Comparison of ENCODE assay signal across 8 cellular contexts in the genomic region with DNA sequence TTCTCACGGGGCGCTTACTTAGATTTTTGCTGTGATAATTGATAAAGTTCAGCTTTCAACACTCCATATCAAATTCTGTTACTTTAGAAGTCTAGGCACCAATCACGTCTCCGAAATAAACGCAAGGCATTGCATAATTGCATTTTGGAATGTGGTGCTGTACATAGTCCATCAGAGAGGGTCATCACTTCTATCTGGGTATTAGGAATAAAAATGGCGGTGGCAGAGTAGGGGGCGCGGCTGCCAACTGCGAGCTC. TPM values are rescaled to one million over a fixed set of nuclear protein-coding genes. Genes with fewer than 3 reads are reported as not detected.
DNase-seq lines count a peak whose midpoint lies in the region; ATAC-seq, FAIRE-seq and TF ChIP-seq lines count a peak whose summit lies in the region.

No MANE protein-coding gene starts in this region.

- peak overlapping the region; percentile 84 for H3K4me2 ChIP-seq in HepG2 (ENCODE audit: low read depth, low read length)

- peaks cover 65% of the 10 kb centered on the region for H3K4me1 ChIP-seq in HepG2 (ENCODE audit: insufficient read depth, low read length)

- no peaks in the 10 kb centered on the region for H3K9me3 ChIP-seq in HepG2 (ENCODE audit: low read length)

- H3K27me3 ChIP-seq in HepG2 (ENCODE audit: control insufficient read depth in 1 of 2, insufficient read depth in 2 of 2, low read length in 2 of 2): no peaks in the 10 kb centered on the region; a peak in 1 of 5 replicates

- in situ Hi-C loops in HepG2 (cut with HindIII; ENCODE audit: extremely low pct_ligation_motif_present, low pct_unique_long_range_greater_than_20kb): no loop called here

- peaks cover 17% of the 10 kb centered on the region for H4K20me1 ChIP-seq in HepG2 (ENCODE audit: insufficient read depth, low read length)

- no peak for TF ChIP-seq POLR2A in HepG2 (IDR thresholded peaks at IDR 0.05; ENCODE audit: insufficient read depth in 1 of 2, low read depth in 2 of 2, low read length in 2 of 2)

- H3K4me3 Mint-ChIP-seq in activated CD4-positive, alpha-beta T cell treated with anti-CD3 and anti-CD28 coated beads for 36 hours: peak overlapping the region; percentile 100
- peak overlapping the region; percentile 100 for H3K4me3 Mint-ChIP-seq in activated naive CD8-positive, alpha-beta T cell

- no peak overlapping the region for H3K27ac Mint-ChIP-seq in activated CD4-positive, alpha-beta T cell treated with anti-CD3 and anti-CD28 coated beads for 36 hours
- peak overlapping the region; percentile 66 for H3K27ac Mint-ChIP-seq in activated naive CD8-positive, alpha-beta T cell

- H3K36me3 ChIP-seq in HepG2 (replicated peaks in 1 of 2; ENCODE audit: control insufficient read depth in 1 of 2, insufficient read depth in 2 of 2, low read length in 2 of 2): peaks cover 0 to 10% of the 10 kb centered on the region in 2 experiments; a peak in 3 of 5 replicates

- H3K4me1 Mint-ChIP-seq in activated CD4-positive, alpha-beta T cell treated with anti-CD3 and anti-CD28 coated beads for 36 hours: peaks cover 49% of the 10 kb centered on the region
- peaks cover 47% of the 10 kb centered on the region for H3K4me1 Mint-ChIP-seq in activated naive CD8-positive, alpha-beta T cell (ENCODE audit: low read depth)

- FAIRE-seq in HepG2 (lab: Jason Lieb, UNC) (no peak), D721Med (lab: Jason Lieb, UNC) (no peak)

- CTCF ChIA-PET in activated CD4-positive, alpha-beta T cell treated with anti-CD3 and anti-CD28 coated beads for 36 hours (lab: Charles Lee): interaction anchor here (0.6 to 1.7 kb wide), 5 partner anchors 9 to 306 kb away, joined by 3 to 5 read pairs (median 3); no protein-coding TSS in a partner anchor
- CTCF ChIA-PET in HepG2 (lab: Yijun Ruan, JAX; ENCODE audit: low intra/inter-chr PET ratio, low total read pairs): no interaction called here

- peaks cover 64% of the 10 kb centered on the region for H3K79me2 ChIP-seq in HepG2 (ENCODE audit: insufficient read depth, low read length)

- H3K4me3 ChIP-seq in HepG2 (replicated peaks in 1 of 3; ENCODE audit: insufficient read depth in 1 of 3, low read depth in 2 of 3, low read length in 3 of 3): peak overlapping the region; percentile 1 to 87 (median 35); a peak in 2 of 6 replicates

- peaks cover 31% of the 10 kb centered on the region for H3K36me3 Mint-ChIP-seq in activated CD4-positive, alpha-beta T cell treated with anti-CD3 and anti-CD28 coated beads for 36 hours (ENCODE audit: low read depth)
- peaks cover 13% of the 10 kb centered on the region for H3K36me3 Mint-ChIP-seq in activated naive CD8-positive, alpha-beta T cell

- no peak for TF ChIP-seq EP300 in HepG2 (IDR thresholded peaks at IDR 0.05; ENCODE audit: low read depth in 2 of 2, low read length in 2 of 2)
- TF ChIP-seq EP300 in HepG2 (CRISPR knock-in tag; IDR thresholded peaks at IDR 0.05; ENCODE audit: borderline replicate concordance): no peak

- no peaks in the 10 kb centered on the region for H3K27me3 Mint-ChIP-seq in activated CD4-positive, alpha-beta T cell treated with anti-CD3 and anti-CD28 coated beads for 36 hours
- H3K27me3 Mint-ChIP-seq in activated naive CD8-positive, alpha-beta T cell: no peaks in the 10 kb centered on the region

- intact Hi-C loops in activated CD4-positive, alpha-beta T cell treated with anti-CD3 and anti-CD28 coated beads for 36 hours (cut with DNase I, micrococcal nuclease): loop anchor here (1.0 to 10.0 kb wide), 11 partner anchors 81 to 1151 kb away; partner anchors contain the start of genes NISCH (in 2 of the 2), GNL3 (in 1 of the 2), MANF (in 1 of the 2) and PARP3 (in 1 of the 2)
- intact Hi-C loops in HepG2 (cut with micrococcal nuclease; ENCODE audit: unreplicated experiment): no loop called here

- no peak for TF ChIP-seq RAD21 in HepG2 (CRISPR knock-in tag; IDR thresholded peaks at IDR 0.05)

- 10% methylated on average over 9 of the region's 9 CpGs for WGBS in HepG2 (ENCODE audit: low lambda C conversion rate)

- no peak for DNase-seq in activated CD4-positive, alpha-beta T cell treated with anti-CD3 and anti-CD28 coated beads for 36 hours
- DNase-seq in activated CD4-positive, alpha-beta T cell treated with anti-CD3 and anti-CD28 coated beads for 48 hours: no peak
- DNase-seq in HepG2 (ENCODE audit: low spot score) (no peak), substantia nigra (lab: John Stamatoyannopoulos, UW) (no peak), D721Med (ENCODE audit: insufficient read length, low spot score) (no peak), NCI-H82 (lab: John Stamatoyannopoulos, UW) (no peak), cerebellum (ENCODE audit: low spot score) (no peak)

- BruUV-seq in HepG2 (replicated peaks; lab: Mats Ljungman, UMichigan): no TSS peak

- H3K27ac ChIP-seq in HepG2 (ENCODE audit: extremely low read length, insufficient read depth, low read length) (peak overlapping the region; percentile 85), substantia nigra (ENCODE audit: low read depth, low read length, poor library complexity, severe bottlenecking) (peak overlapping the region; percentile 72)

- H3K9me3 Mint-ChIP-seq in activated CD4-positive, alpha-beta T cell treated with anti-CD3 and anti-CD28 coated beads for 36 hours (ENCODE audit: low read depth): no peaks in the 10 kb centered on the region
- H3K9me3 Mint-ChIP-seq in activated naive CD8-positive, alpha-beta T cell (ENCODE audit: low read depth): no peaks in the 10 kb centered on the region

- no peak overlapping the region for H2AFZ ChIP-seq in HepG2 (ENCODE audit: low read length)

- no peak for ATAC-seq in activated CD4-positive, alpha-beta T cell treated with anti-CD3 and anti-CD28 coated beads for 36 hours
- no peak for ATAC-seq in HepG2

- H3K9ac ChIP-seq in HepG2 (ENCODE audit: insufficient read depth, low read depth, low read length): peak overlapping the region; percentile 48; the same call in 1 of the 2 replicates

- TF ChIP-seq CTCF in HepG2 (CRISPR knock-in tag; IDR thresholded peaks at IDR 0.05): no peak
- no peak for TF ChIP-seq CTCF in D721Med (IDR thresholded peaks at IDR 0.05; ENCODE audit: insufficient read depth, missing control alignments)

- POLR2A ChIA-PET in activated CD4-positive, alpha-beta T cell treated with anti-CD3 and anti-CD28 coated beads for 36 hours (lab: Charles Lee): interaction anchor here (0.6 to 1.2 kb wide), 7 partner anchors 21 to 866 kb away, joined by 3 to 5 read pairs (median 3); partner anchors contain the start of gene PBRM1
- POLR2A ChIA-PET in HepG2 (lab: Yijun Ruan, JAX): interaction anchor here (0.7 to 1.1 kb wide), 13 partner anchors 9 to 298 kb away, joined by 3 to 13 read pairs (median 4); partner anchors contain the start of gene TWF2

RNA-seq across cellular contexts. Expression of gene UQCC5, which starts 0.4 kb away (rescaled TPM):
- total RNA-seq in activated CD4-positive, alpha-beta T cell treated with anti-CD3 and anti-CD28 coated beads for 36 hours: 10 to 100 TPM; 12.0 to 12.7 TPM
- total RNA-seq in HepG2 (2016; rRNA removed; fragmentation: Illumina TruSeq; extraction: Trizol): 29.5 and 33.7 TPM in 2 replicates
- 45.8 and 54.6 TPM in 2 replicates for total RNA-seq in HepG2 (2016; cell fraction: cytosol; rRNA removed; fragmentation: Illumina TruSeq; extraction: Trizol; ENCODE audit: low read depth)
- total RNA-seq in HepG2 (2016; cell fraction: insoluble cytoplasmic fraction; rRNA removed; fragmentation: Illumina TruSeq; extraction: Trizol): 26.7 and 30.2 TPM in 2 replicates
- total RNA-seq in HepG2 (2016; cell fraction: membrane; rRNA removed; fragmentation: Illumina TruSeq; extraction: Trizol): 28.0 and 35.7 TPM in 2 replicates
- 13.6 and 19.8 TPM in 2 replicates for total RNA-seq in HepG2 (2016; cell fraction: nucleus; rRNA removed; fragmentation: Illumina TruSeq; extraction: Trizol)
- polyA plus RNA-seq in HepG2 (2011; rRNA removed): 15.4 and 15.7 TPM in 2 replicates
- polyA plus RNA-seq in HepG2 (2011; cell fraction: cytosol; rRNA removed): 16.5 and 17.9 TPM in 2 replicates
- polyA plus RNA-seq in HepG2 (2011; cell fraction: nucleus; rRNA removed): 23.9 and 45.2 TPM in 2 replicates
- 7.0 and 36.2 TPM in 2 replicates for polyA plus RNA-seq in HepG2 (2012)
- polyA plus RNA-seq in HepG2 (2016; cell fraction: cytosol; fragmentation: Illumina TruSeq; extraction: Trizol; ENCODE audit: low read depth): 58.7 and 84.5 TPM in 2 replicates
- 49.0 and 49.7 TPM in 2 replicates for polyA plus RNA-seq in HepG2 (2016; cell fraction: insoluble cytoplasmic fraction; fragmentation: Illumina TruSeq; extraction: Trizol; ENCODE audit: low read depth)
- polyA plus RNA-seq in HepG2 (2016; cell fraction: membrane; fragmentation: Illumina TruSeq; extraction: Trizol; ENCODE audit: low read depth): 35.2 and 53.6 TPM in 2 replicates
- 38.0 and 44.8 TPM in 2 replicates for polyA plus RNA-seq in HepG2 (2016; cell fraction: nucleus; fragmentation: Illumina TruSeq; extraction: Trizol; ENCODE audit: insufficient read depth, low read depth)
- polyA minus RNA-seq in HepG2 (2011; rRNA and poly(A)+ RNA removed; ENCODE audit: low replicate concordance): 9.6 and 17.6 TPM in 2 replicates
- polyA minus RNA-seq in HepG2 (2011; cell fraction: cytosol; rRNA and poly(A)+ RNA removed): 5.4 and 10.7 TPM in 2 replicates
- 13.0 and 14.4 TPM in 2 replicates for polyA minus RNA-seq in HepG2 (2011; cell fraction: nucleus; rRNA and poly(A)+ RNA removed)
- 4.5 TPM for total RNA-seq in cerebellum

RNA-seq across cellular contexts. Expression of gene NT5DC2, which starts 2.4 kb away (rescaled TPM):
- total RNA-seq in activated CD4-positive, alpha-beta T cell treated with anti-CD3 and anti-CD28 coated beads for 36 hours: 10 to 100 TPM; 35.6 to 59.1 TPM
- total RNA-seq in HepG2 (2016; rRNA removed; fragmentation: Illumina TruSeq; extraction: Trizol): 105 and 131 TPM in 2 replicates
- total RNA-seq in HepG2 (2016; cell fraction: cytosol; rRNA removed; fragmentation: Illumina TruSeq; extraction: Trizol; ENCODE audit: low read depth): 335 and 351 TPM in 2 replicates
- total RNA-seq in HepG2 (2016; cell fraction: insoluble cytoplasmic fraction; rRNA removed; fragmentation: Illumina TruSeq; extraction: Trizol): 92.9 and 127 TPM in 2 replicates
- 398 and 413 TPM in 2 replicates for total RNA-seq in HepG2 (2016; cell fraction: membrane; rRNA removed; fragmentation: Illumina TruSeq; extraction: Trizol)
- 102 and 116 TPM in 2 replicates for total RNA-seq in HepG2 (2016; cell fraction: nucleus; rRNA removed; fragmentation: Illumina TruSeq; extraction: Trizol)
- polyA plus RNA-seq in HepG2 (2011; rRNA removed): 217 and 240 TPM in 2 replicates
- polyA plus RNA-seq in HepG2 (2011; cell fraction: cytosol; rRNA removed): 148 and 220 TPM in 2 replicates
- 493 and 549 TPM in 2 replicates for polyA plus RNA-seq in HepG2 (2011; cell fraction: nucleus; rRNA removed)
- polyA plus RNA-seq in HepG2 (2012): 109 and 144 TPM in 2 replicates
- polyA plus RNA-seq in HepG2 (2016; cell fraction: cytosol; fragmentation: Illumina TruSeq; extraction: Trizol; ENCODE audit: low read depth): 760 and 829 TPM in 2 replicates
- polyA plus RNA-seq in HepG2 (2016; cell fraction: insoluble cytoplasmic fraction; fragmentation: Illumina TruSeq; extraction: Trizol; ENCODE audit: low read depth): 161 and 192 TPM in 2 replicates
- 646 and 710 TPM in 2 replicates for polyA plus RNA-seq in HepG2 (2016; cell fraction: membrane; fragmentation: Illumina TruSeq; extraction: Trizol; ENCODE audit: low read depth)
- polyA plus RNA-seq in HepG2 (2016; cell fraction: nucleus; fragmentation: Illumina TruSeq; extraction: Trizol; ENCODE audit: insufficient read depth, low read depth): 319 and 344 TPM in 2 replicates
- 166 and 240 TPM in 2 replicates for polyA minus RNA-seq in HepG2 (2011; rRNA and poly(A)+ RNA removed; ENCODE audit: low replicate concordance)
- 60.3 and 89.1 TPM in 2 replicates for polyA minus RNA-seq in HepG2 (2011; cell fraction: cytosol; rRNA and poly(A)+ RNA removed)
- 74.0 and 75.3 TPM in 2 replicates for polyA minus RNA-seq in HepG2 (2011; cell fraction: nucleus; rRNA and poly(A)+ RNA removed)
- 39.0 TPM for total RNA-seq in cerebellum

RNA-seq across cellular contexts. Expression of gene STAB1, which starts 40.9 kb away (rescaled TPM):
- total RNA-seq in activated CD4-positive, alpha-beta T cell treated with anti-CD3 and anti-CD28 coated beads for 36 hours: under 1 TPM; 0.09 to 0.14 TPM
- 0.09 and 0.28 TPM in 2 replicates for total RNA-seq in HepG2 (2016; rRNA removed; fragmentation: Illumina TruSeq; extraction: Trizol)
- total RNA-seq in HepG2 (2016; cell fraction: cytosol; rRNA removed; fragmentation: Illumina TruSeq; extraction: Trizol; ENCODE audit: low read depth): not detected in 2 replicates
- total RNA-seq in HepG2 (2016; cell fraction: insoluble cytoplasmic fraction; rRNA removed; fragmentation: Illumina TruSeq; extraction: Trizol): 0.11 and 0.18 TPM in 2 replicates
- total RNA-seq in HepG2 (2016; cell fraction: membrane; rRNA removed; fragmentation: Illumina TruSeq; extraction: Trizol): 0.31 TPM in 1 of 2 replicates, not detected in the other
- total RNA-seq in HepG2 (2016; cell fraction: nucleus; rRNA removed; fragmentation: Illumina TruSeq; extraction: Trizol): 0.13 and 0.16 TPM in 2 replicates
- 0.34 and 0.59 TPM in 2 replicates for polyA plus RNA-seq in HepG2 (2011; rRNA removed)
- polyA plus RNA-seq in HepG2 (2011; cell fraction: cytosol; rRNA removed): 0.13 and 0.16 TPM in 2 replicates
- polyA plus RNA-seq in HepG2 (2011; cell fraction: nucleus; rRNA removed): 4.1 and 4.3 TPM in 2 replicates
- polyA plus RNA-seq in HepG2 (2012): 0.23 and 0.24 TPM in 2 replicates
- 0.02 and 0.14 TPM in 2 replicates for polyA plus RNA-seq in HepG2 (2016; cell fraction: cytosol; fragmentation: Illumina TruSeq; extraction: Trizol; ENCODE audit: low read depth)
- 0.10 TPM in 1 of 2 replicates, not detected in the other for polyA plus RNA-seq in HepG2 (2016; cell fraction: insoluble cytoplasmic fraction; fragmentation: Illumina TruSeq; extraction: Trizol; ENCODE audit: low read depth)
- not detected in 2 replicates for polyA plus RNA-seq in HepG2 (2016; cell fraction: membrane; fragmentation: Illumina TruSeq; extraction: Trizol; ENCODE audit: low read depth)
- polyA plus RNA-seq in HepG2 (2016; cell fraction: nucleus; fragmentation: Illumina TruSeq; extraction: Trizol; ENCODE audit: insufficient read depth, low read depth): 0.30 TPM in 1 of 2 replicates, not detected in the other
- polyA minus RNA-seq in HepG2 (2011; rRNA and poly(A)+ RNA removed; ENCODE audit: low replicate concordance): 0.26 and 1.0 TPM in 2 replicates
- polyA minus RNA-seq in HepG2 (2011; cell fraction: cytosol; rRNA and poly(A)+ RNA removed): 0.30 TPM in 1 of 2 replicates, not detected in the other
- 0.50 and 0.90 TPM in 2 replicates for polyA minus RNA-seq in HepG2 (2011; cell fraction: nucleus; rRNA and poly(A)+ RNA removed)
- total RNA-seq in cerebellum: 19.8 TPM

Comparison
In these comparisons a context has a peak if more than half of its experiments do, and no peak if none do; other contexts are left out.
1. RNA of gene STAB1, which starts 40.9 kb away (total RNA-seq): 19.8 TPM in cerebellum (single experiment); 0.09 to 0.14 TPM in activated CD4-positive, alpha-beta T cell treated with anti-CD3 and anti-CD28 coated beads for 36 hours and 0.09 to 0.31 TPM in HepG2; every median in the first group is over 10 times any median in the second.